8 cellular contexts compared by ENCODE assay signal in genomic region chr3:184249412-184250166, GRCh38. TPM values are rescaled to one million over a fixed set of nuclear protein-coding genes. Genes with fewer than 3 reads are reported as not detected.
A peak's percentile ranks its signal among the peaks of the same experiment; 100 is the strongest.
DNase-seq lines count a peak whose midpoint lies in the region; ATAC-seq and TF ChIP-seq lines count a peak whose summit lies in the region.

Gene EEF1AKMT4 (plus strand): TSS chr3:184249672. CDS start chr3:184249695, 23 bp downstream.

- no peaks in the 10 kb centered on the region for H3K9me3 ChIP-seq in PC-3 (ENCODE audit: low read length)
- H3K9me3 ChIP-seq in muscle layer of colon (ENCODE audit: low read length) = no peaks in the 10 kb centered on the region

- CTCF ChIA-PET in PC-3 (lab: Charles Lee) = interaction anchor here (0.6 to 0.8 kb wide), 3 partner anchors 22 to 115 kb away, joined by 3 to 6 read pairs (median 3); no protein-coding TSS in a partner anchor

- peaks cover 56% of the 10 kb centered on the region for H3K79me2 ChIP-seq in PC-3 (ENCODE audit: low read length)

- intact Hi-C loops in PC-3 (cut with micrococcal nuclease) = loop anchor here (1.0 to 2.0 kb wide), 4 partner anchors 49 to 104 kb away; partner anchors contain the start of genes ABCF3, AP2M1 and PSMD2

- H3K4me1 ChIP-seq in PC-3 (ENCODE audit: insufficient read depth, low read length) = no peaks in the 10 kb centered on the region; the same call in 1 of the 2 replicates
- H3K4me1 ChIP-seq in muscle layer of colon (ENCODE audit: insufficient read depth, low read length) = peaks cover 15% of the 10 kb centered on the region

- peak within 1 kb of the TSS; percentile 98 for H3K9ac ChIP-seq in PC-3 (ENCODE audit: low read length)
- peak within 1 kb of the TSS; percentile 81 for H3K9ac ChIP-seq in muscle layer of colon (ENCODE audit: low read length)

- H3K27ac ChIP-seq in PC-3 (ENCODE audit: low read length) = peak within 1 kb of the TSS; percentile 93
- H3K27ac ChIP-seq in muscle layer of colon (ENCODE audit: low read depth, low read length) = peak within 1 kb of the TSS; percentile 94

- H3K9me3 Mint-ChIP-seq in activated T-cell treated with anti-CD3 and anti-CD28 coated beads, Interleukin-2, amount 50 U/mL, for 24 hours = no peaks in the 10 kb centered on the region

- no peaks in the 10 kb centered on the region for H3K9me2 ChIP-seq in PC-3 (replicated peaks; ENCODE audit: low read length)

- peak within 1 kb of the TSS; percentile 71 for H3K4me3 ChIP-seq in Jurkat, Clone E6-1 (ENCODE audit: low read length)
- H3K4me3 ChIP-seq in PC-3 (ENCODE audit: low read length) (peak within 1 kb of the TSS; percentile 96), muscle layer of colon (ENCODE audit: low read depth in 1 of 2, low read length in 2 of 2) (peak within 1 kb of the TSS; percentile 89 to 92)

- H3K4me3 Mint-ChIP-seq in activated T-cell treated with anti-CD3 and anti-CD28 coated beads, Interleukin-2, amount 50 U/mL, for 24 hours = peak within 1 kb of the TSS; percentile 85

- peaks cover 44% of the 10 kb centered on the region for H3K36me3 Mint-ChIP-seq in activated T-cell treated with anti-CD3 and anti-CD28 coated beads, Interleukin-2, amount 50 U/mL, for 24 hours (ENCODE audit: low read depth)

- H3K36me3 ChIP-seq in PC-3 (ENCODE audit: low read depth, low read length) (peaks cover 6% of the 10 kb centered on the region; the same call in 1 of the 2 replicates), muscle layer of colon (ENCODE audit: insufficient read depth, low read length) (peaks cover 10% of the 10 kb centered on the region)

- no peaks in the 10 kb centered on the region for H3F3A ChIP-seq in PC-3 (ENCODE audit: low read length, unreplicated experiment)

- peak; percentile 83 for ATAC-seq in GM21619 (IDR thresholded peaks at IDR 0.05; ENCODE audit: unreplicated experiment)
- ATAC-seq in PC-3 = peak; percentile 91
- ATAC-seq in esophagus mucosa = peak; percentile 97

- DNase-seq in DMS53 treated with DMSO at 0.1 percent for 48 hours (lab: John Stamatoyannopoulos, UW; ENCODE audit: unreplicated experiment) = peak; percentile 92
- peak; percentile 97 for DNase-seq in Jurkat, Clone E6-1 (ENCODE audit: low read depth, low spot score)
- peak; percentile 98 for DNase-seq in PC-3
- peak; percentile 95 for DNase-seq in activated T-cell treated with anti-CD3 and anti-CD28 coated beads, Interleukin-2, amount 50 U/mL, for 24 hours
- peak; percentile 92 for DNase-seq in stimulated activated CD8-positive, alpha-beta memory T cell treated with anti-CD3 and anti-CD28 coated beads, Interleukin-7, amount 100 ng/mL, for 24 hours (ENCODE audit: low read depth)

- H3K4me2 ChIP-seq in PC-3 (ENCODE audit: low read length) = peak within 1 kb of the TSS; percentile 99

- no peaks in the 10 kb centered on the region for H3K27me3 ChIP-seq in PC-3 (ENCODE audit: low read length)
- no peaks in the 10 kb centered on the region for H3K27me3 ChIP-seq in muscle layer of colon (ENCODE audit: control insufficient read depth in 1 of 2, insufficient read depth in 2 of 2, low read length in 2 of 2)

- H2AFZ ChIP-seq in PC-3 (ENCODE audit: low read length) = peak within 1 kb of the TSS; percentile 97

- peak within 1 kb of the TSS; percentile 99 for H3K27ac Mint-ChIP-seq in activated T-cell treated with anti-CD3 and anti-CD28 coated beads, Interleukin-2, amount 50 U/mL, for 24 hours

- no peaks in the 10 kb centered on the region for H4K20me1 ChIP-seq in PC-3 (ENCODE audit: low read length)

- peak; percentile 44 for TF ChIP-seq CTCF in PC-3 (conservative IDR thresholded peaks at IDR 0.05; ENCODE audit: low read depth, low read length)

- TSS peak; percentile 57 for BruUV-seq in PC-3 (replicated peaks; lab: Mats Ljungman, UMichigan)

- peaks cover 22% of the 10 kb centered on the region for H3K4me1 Mint-ChIP-seq in activated T-cell treated with anti-CD3 and anti-CD28 coated beads, Interleukin-2, amount 50 U/mL, for 24 hours (ENCODE audit: low read depth)

- no peaks in the 10 kb centered on the region for H3K27me3 Mint-ChIP-seq in activated T-cell treated with anti-CD3 and anti-CD28 coated beads, Interleukin-2, amount 50 U/mL, for 24 hours

- POLR2A ChIA-PET in PC-3 (lab: Charles Lee; ENCODE audit: unreplicated experiment) = no interaction called here

RNA-seq across cellular contexts. Expression of gene EEF1AKMT4, which starts in this region (rescaled TPM):
- polyA plus RNA-seq in Jurkat, Clone E6-1 (2012; ENCODE audit: insufficient read depth, insufficient read length) = 18.2 TPM
- total RNA-seq in PC-3 (2014; rRNA removed) (27.3 and 37.8 TPM in 2 replicates), esophagus mucosa (7.1 TPM)

Comparison
In these comparisons a context has a peak if more than half of its experiments do, and no peak if none do; other contexts are left out.
1. Peak in every context shown above with its lines: DNase-seq, ATAC-seq, H3K4me3 ChIP-seq and H3K27ac ChIP-seq.